In the genomic region with DNA sequence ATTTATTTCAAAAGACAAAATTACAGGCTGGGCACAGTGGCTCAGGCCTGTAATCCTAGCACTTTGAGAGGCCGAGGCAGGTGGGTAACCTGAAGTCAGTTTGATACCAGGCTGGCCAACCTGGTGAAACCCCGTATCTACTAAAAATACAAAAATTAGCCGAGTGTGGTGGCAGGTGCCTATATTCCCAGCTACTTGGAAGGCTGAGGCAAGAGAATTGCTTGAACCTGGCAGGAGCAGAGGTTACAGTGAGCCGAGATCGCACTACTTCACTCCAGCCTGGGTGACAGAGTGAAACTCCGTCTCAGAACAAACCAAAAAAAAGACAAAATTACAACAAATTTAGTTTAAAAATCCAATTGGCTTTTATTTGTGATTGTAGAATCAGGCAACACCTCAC, we compare ENCODE assay signal across 32 cellular contexts.
"Had no signal": no experiment of that assay in that cellular context is flagged by ENCODE, and none has a peak within 500 bp of the region (broad histone marks: within the 10 kb centered on the region; RNA-seq: fewer than 3 reads in every experiment).

No MANE protein-coding gene starts in this region.

- FAIRE-seq: colon had no signal

- DNase-seq: activated B cell treated with CpG ODN at 0.5 μM for 24 hours; activated CD4-positive, alpha-beta T cell treated with anti-CD3 and anti-CD28 coated beads for 48 hours; activated CD4-positive, alpha-beta T cell treated with anti-CD3 and anti-CD28 coated beads, Interleukin-2, amount 50 U/mL, for 1 hour; activated CD4-positive, alpha-beta T cell treated with anti-CD3 and anti-CD28 coated beads, Interleukin-2, amount 50 U/mL, for 48 hours; activated CD8-positive, alpha-beta memory T cell treated with anti-CD3 and anti-CD28 coated beads for 24 hours; activated CD8-positive, alpha-beta memory T cell treated with anti-CD3 and anti-CD28 coated beads, Interleukin-2, amount 50 U/mL, for 48 hours; activated CD8-positive, alpha-beta T cell treated with anti-CD3 and anti-CD28 coated beads for 36 hours; activated gamma-delta T cell; activated naive CD4-positive, alpha-beta T cell; activated naive CD4-positive, alpha-beta T cell treated with anti-CD3 and anti-CD28 coated beads, Interleukin-2, amount 10 ng/mL, durations not matched to agents 7 days and 5 days; activated naive CD8-positive, alpha-beta T cell treated with anti-CD3 and anti-CD28 coated beads, Interleukin-2, amount 10 ng/mL, durations not matched to agents 7 days and 5 days; activated T-cell treated with anti-CD3 and anti-CD28 coated beads for 4 hours; activated T-cell treated with anti-CD3 and anti-CD28 coated beads, Interleukin-2, amount 50 U/mL, for 24 hours; activated T-cell treated with anti-CD3 and anti-CD28 coated beads, Interleukin-2, amount 50 U/mL, for 72 hours; brain microvascular endothelial cell; caudate nucleus; cortex of kidney; dermis blood vessel endothelial cell; effector CD4-positive, alpha-beta T cell; effector memory CD8-positive, alpha-beta T cell; esophagus squamous epithelium; foreskin melanocyte; heart right ventricle; T-helper 1 cell; T-helper 17 cell; T1000; WERI-Rb-1 had no signal

- ATAC-seq: activated CD4-positive, CD25-positive, alpha-beta regulatory T cell treated with anti-CD3 and anti-CD28 coated beads, Interleukin-2, amount 50 U/mL, for 24 hours; activated CD8-positive, alpha-beta T cell treated with anti-CD3 and anti-CD28 coated beads for 36 hours; activated naive CD4-positive, alpha-beta T cell treated with anti-CD3 and anti-CD28 coated beads, Interleukin-2, amount 50 U/mL, for 72 hours; activated T-cell treated with anti-CD3 and anti-CD28 coated beads, Interleukin-2, amount 50 U/mL, for 72 hours; effector memory CD8-positive, alpha-beta T cell; gastroesophageal sphincter; heart right ventricle; T-helper 17 cell had no signal

- H3K27ac ChIP-seq: ascending aorta, brain microvascular endothelial cell, esophagus squamous epithelium, gastroesophageal sphincter, heart right ventricle, WERI-Rb-1 had no signal

- H3K4me1 ChIP-seq: ascending aorta, esophagus squamous epithelium, gastroesophageal sphincter, heart right ventricle had no signal

- H3K4me3 ChIP-seq: ascending aorta, esophagus squamous epithelium, gastroesophageal sphincter, heart right ventricle had no signal

- H3K9me3 ChIP-seq: ascending aorta, esophagus squamous epithelium, gastroesophageal sphincter, heart right ventricle had no signal

- H3K36me3 ChIP-seq: ascending aorta, brain microvascular endothelial cell, esophagus squamous epithelium, gastroesophageal sphincter, heart right ventricle, WERI-Rb-1 had no signal

- H3K27me3 ChIP-seq: ascending aorta, brain microvascular endothelial cell, esophagus squamous epithelium, gastroesophageal sphincter, heart right ventricle had no signal
